ENCODE assay signal across 1 cellular context in genomic region chr16:89199241-89200123, GRCh38.
TF ChIP-seq lines count a peak whose summit lies in the region.

No MANE protein-coding gene starts in this region.

TF ChIP-seq in HCT116, 20 proteins besides CTCF, POLR2A, EP300 and RAD21:
- TF ChIP-seq ZNF274 (IDR thresholded peaks at IDR 0.05; ENCODE audit: low read depth, low read length) (no peak), ELF1 (IDR thresholded peaks at IDR 0.05; ENCODE audit: borderline replicate concordance, low read depth) (no peak), FOSL1 (IDR thresholded peaks at IDR 0.05; ENCODE audit: low read depth) (no peak), ZFX (IDR thresholded peaks at IDR 0.05) (no peak), EZH2phosphoT487 (IDR thresholded peaks at IDR 0.05; ENCODE audit: borderline replicate concordance) (no peak)
